15 cellular contexts compared by ENCODE assay signal in the genomic region with DNA sequence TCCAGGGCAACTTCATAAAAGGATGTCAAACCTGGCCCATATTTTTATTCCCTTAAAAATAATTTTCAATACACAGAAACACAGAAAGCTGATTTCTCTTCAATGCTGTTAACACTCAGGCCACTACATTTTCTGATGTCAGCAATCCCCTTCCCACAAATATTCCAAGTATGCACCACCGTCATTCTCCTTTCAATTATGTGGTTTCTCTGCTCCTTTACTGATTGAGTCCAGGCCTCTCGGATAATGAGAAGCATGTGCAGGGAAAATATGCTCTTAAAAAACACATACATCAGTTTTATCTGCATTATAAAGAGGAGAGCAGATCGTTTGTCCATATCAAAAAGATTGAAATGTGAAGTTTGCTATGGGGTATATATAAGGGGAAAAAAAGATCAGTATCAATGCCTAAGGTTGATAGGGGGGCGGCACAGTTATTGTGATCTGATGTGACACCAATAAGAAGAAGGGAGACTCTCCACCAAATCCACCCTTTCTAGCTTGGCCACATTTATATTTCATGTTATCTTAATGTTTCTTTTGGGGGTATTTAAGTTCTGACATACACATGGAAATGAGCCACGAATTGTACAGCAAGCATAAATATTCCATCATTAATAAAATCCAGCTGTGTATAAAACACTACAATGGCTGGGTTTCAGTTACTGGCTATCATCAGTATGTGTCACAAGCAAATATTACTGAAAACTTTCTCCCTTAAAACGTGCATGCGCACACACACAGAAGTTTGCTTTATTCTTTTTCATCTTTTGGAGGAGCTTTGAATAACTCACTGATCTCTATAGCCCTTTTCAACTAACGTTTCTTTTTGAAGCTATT. TPM values are rescaled to one million over a fixed set of nuclear protein-coding genes. Genes with fewer than 3 reads are reported as not detected.
DNase-seq lines count a peak whose midpoint lies in the region; ATAC-seq, FAIRE-seq and TF ChIP-seq lines count a peak whose summit lies in the region.
"Had no signal": no experiment of that assay in that cellular context is flagged by ENCODE, and none has a peak within 500 bp of the region (broad histone marks: within the 10 kb centered on the region; RNA-seq: fewer than 3 reads in every experiment).

No MANE protein-coding gene starts in this region.

- H2AFZ ChIP-seq in SK-N-SH (ENCODE audit: low read depth) = no peak overlapping the region

- TF ChIP-seq EP300 in SK-N-SH (IDR thresholded peaks at IDR 0.05; ENCODE audit: borderline replicate concordance in 1 of 2, low read depth in 1 of 2, low read length in 1 of 2) = peak; percentile 58 to 90; a peak in 3 of 4 replicates

- H3K79me2 ChIP-seq in SK-N-SH (ENCODE audit: insufficient read depth) = no peaks in the 10 kb centered on the region; the same call in 1 of the 2 replicates

- WGBS in SK-N-SH (ENCODE audit: low lambda C conversion rate) = under 1% methylated on average over 8 of the region's 8 CpGs

- ATAC-seq in gastrocnemius medialis = no peak
- ATAC-seq: left colon; natural killer cell treated with Interleukin-12 subunit alpha and Interleukin-12 subunit beta and Interleukin-15 and Interleukin-18, amount 100 ng/mL, for 72 hours had no signal

- DNase-seq in GM03348 (ENCODE audit: low spot score) (peak; percentile 54), SK-N-SH (peak; percentile 24), fibroblast of the aortic adventitia (ENCODE audit: low read depth) (peak; percentile 84), gastrocnemius medialis (no peak), D721Med (ENCODE audit: insufficient read length, low spot score) (no peak), epidermal melanocyte (ENCODE audit: insufficient read length, low spot score) (no peak), UCSD-AML1 (lab: John Stamatoyannopoulos, UW; ENCODE audit: unreplicated experiment) (no peak), DMS114 treated with DMSO at 0.1 percent for 48 hours (lab: John Stamatoyannopoulos, UW; ENCODE audit: unreplicated experiment) (no peak)
- DNase-seq: activated CD4-positive, alpha-beta memory T cell treated with anti-CD3 and anti-CD28 coated beads, Interleukin-2, amount 10 ng/mL, durations not matched to agents 7 days and 5 days; activated gamma-delta T cell; Calu3; central memory CD4-positive, alpha-beta T cell; left colon had no signal

- in situ Hi-C loops in gastrocnemius medialis (cut with MboI; ENCODE audit: low sequenced_read_pairs in 4 of 4) = no loop called here

- no peak for TF ChIP-seq POLR2A in gastrocnemius medialis (IDR thresholded peaks at IDR 0.05)

- POLR2A ChIA-PET in SK-N-SH (lab: Yijun Ruan, JAX) = no interaction called here

- no peak overlapping the region for H3K9ac ChIP-seq in SK-N-SH

- H3K4me1 ChIP-seq in SK-N-SH (ENCODE audit: control insufficient read depth in 1 of 2, insufficient read depth in 2 of 2, low read depth in 1 of 2, low read length in 1 of 2) = peaks cover 0 to 9% of the 10 kb centered on the region in 2 experiments; a peak in 2 of 4 replicates
- peaks cover 23 to 26% of the 10 kb centered on the region in 2 donors for H3K4me1 ChIP-seq in gastrocnemius medialis
- H3K4me1 ChIP-seq: esophagus muscularis mucosa had no signal

- FAIRE-seq in D721Med (lab: Jason Lieb, UNC) = no peak

- CTCF ChIA-PET in SK-N-SH (lab: Yijun Ruan, JAX) = no interaction called here

- H3F3A ChIP-seq in SK-N-SH (replicated peaks; ENCODE audit: insufficient read depth) = peaks cover 9% of the 10 kb centered on the region

- intact Hi-C loops in gastrocnemius medialis (cut with DNase I; ENCODE audit: low total_unique reads) = no loop called here

- peak overlapping the region; percentile 37; the same call in 1 of the 2 replicates for H3K4me2 ChIP-seq in SK-N-SH

- TF ChIP-seq CTCF in SK-N-SH (IDR thresholded peaks at IDR 0.05) (no peak), fibroblast of the aortic adventitia (IDR thresholded peaks at IDR 0.05; ENCODE audit: insufficient read depth, low read length) (no peak), gastrocnemius medialis (IDR thresholded peaks at IDR 0.05 in 4 of 5, conservative IDR thresholded peaks at IDR 0.05 in 1 of 5) (no peak), D721Med (IDR thresholded peaks at IDR 0.05; ENCODE audit: insufficient read depth, missing control alignments) (no peak)

- no peaks in the 10 kb centered on the region for H3K27me3 ChIP-seq in SK-N-SH (ENCODE audit: insufficient read depth)
- no peaks in the 10 kb centered on the region for H3K27me3 ChIP-seq in gastrocnemius medialis
- H3K27me3 ChIP-seq: esophagus muscularis mucosa had no signal

- no peaks in the 10 kb centered on the region for H3K9me3 ChIP-seq in SK-N-SH
- H3K9me3 ChIP-seq in gastrocnemius medialis = no peaks in the 10 kb centered on the region
- H3K9me3 ChIP-seq: esophagus muscularis mucosa had no signal

- no peaks in the 10 kb centered on the region for H3K36me3 ChIP-seq in SK-N-SH (replicated peaks in 1 of 2; ENCODE audit: control insufficient read depth in 1 of 2, insufficient read depth in 2 of 2, low read length in 1 of 2)
- H3K36me3 ChIP-seq in gastrocnemius medialis = no peaks in the 10 kb centered on the region
- H3K36me3 ChIP-seq: esophagus muscularis mucosa had no signal

- H3K27ac ChIP-seq in SK-N-SH (ENCODE audit: low read depth in 2 of 2, low read length in 1 of 2) = peak overlapping the region; percentile 78 to 81
- H3K27ac ChIP-seq in gastrocnemius medialis = peak overlapping the region; percentile 73 to 94 (median 82)
- H3K27ac ChIP-seq: esophagus muscularis mucosa had no signal

- TF ChIP-seq RAD21 in SK-N-SH (IDR thresholded peaks at IDR 0.05; ENCODE audit: low read length) = no peak

- peaks cover 5% of the 10 kb centered on the region; the same call in 1 of the 2 replicates for H4K20me1 ChIP-seq in SK-N-SH (ENCODE audit: insufficient read depth)

- no peak overlapping the region for H3K4me3 ChIP-seq in SK-N-SH (ENCODE audit: low read depth in 2 of 2, low read length in 1 of 2)
- H3K4me3 ChIP-seq in fibroblast of the aortic adventitia (ENCODE audit: low read depth, low read length) = no peak overlapping the region
- H3K4me3 ChIP-seq in gastrocnemius medialis = no peak overlapping the region
- H3K4me3 ChIP-seq: esophagus muscularis mucosa had no signal

- no peaks in the 10 kb centered on the region for H3K9me2 ChIP-seq in SK-N-SH

TF ChIP-seq in SK-N-SH, 30 proteins besides CTCF, POLR2A, EP300 and RAD21 (continues in another document):
- TF ChIP-seq CHD2 (IDR thresholded peaks at IDR 0.05; ENCODE audit: low read length, partially characterized antibody) = peak; percentile 30
- peak; percentile 53; the same call in 1 of the 2 replicates for TF ChIP-seq FOSL2 (IDR thresholded peaks at IDR 0.05; ENCODE audit: borderline replicate concordance, low read depth)
- TF ChIP-seq SIN3A (IDR thresholded peaks at IDR 0.05; ENCODE audit: borderline replicate concordance, low read depth, low read length) = peak; percentile 70; the same call in 1 of the 2 replicates
- TF ChIP-seq, protein P1, sequence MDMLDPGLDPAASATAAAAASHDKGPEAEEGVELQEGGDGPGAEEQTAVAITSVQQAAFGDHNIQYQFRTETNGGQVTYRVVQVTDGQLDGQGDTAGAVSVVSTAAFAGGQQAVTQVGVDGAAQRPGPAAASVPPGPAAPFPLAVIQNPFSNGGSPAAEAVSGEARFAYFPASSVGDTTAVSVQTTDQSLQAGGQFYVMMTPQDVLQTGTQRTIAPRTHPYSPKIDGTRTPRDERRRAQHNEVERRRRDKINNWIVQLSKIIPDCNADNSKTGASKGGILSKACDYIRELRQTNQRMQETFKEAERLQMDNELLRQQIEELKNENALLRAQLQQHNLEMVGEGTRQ (IDR thresholded peaks at IDR 0.05; ENCODE audit: borderline replicate concordance, low read depth, low read length) = no peak
- peak; percentile 75 for TF ChIP-seq RCOR1 (IDR thresholded peaks at IDR 0.05; ENCODE audit: low read length)
- no peak for TF ChIP-seq GATA2 (CRISPR knock-in tag; IDR thresholded peaks at IDR 0.05)
- peak; percentile 95 for TF ChIP-seq POLR2AphosphoS5 (IDR thresholded peaks at IDR 0.05; ENCODE audit: low read depth, low read length)
- peak; percentile 98 for TF ChIP-seq TCF12 (IDR thresholded peaks at IDR 0.05)
- TF ChIP-seq, protein P2, sequence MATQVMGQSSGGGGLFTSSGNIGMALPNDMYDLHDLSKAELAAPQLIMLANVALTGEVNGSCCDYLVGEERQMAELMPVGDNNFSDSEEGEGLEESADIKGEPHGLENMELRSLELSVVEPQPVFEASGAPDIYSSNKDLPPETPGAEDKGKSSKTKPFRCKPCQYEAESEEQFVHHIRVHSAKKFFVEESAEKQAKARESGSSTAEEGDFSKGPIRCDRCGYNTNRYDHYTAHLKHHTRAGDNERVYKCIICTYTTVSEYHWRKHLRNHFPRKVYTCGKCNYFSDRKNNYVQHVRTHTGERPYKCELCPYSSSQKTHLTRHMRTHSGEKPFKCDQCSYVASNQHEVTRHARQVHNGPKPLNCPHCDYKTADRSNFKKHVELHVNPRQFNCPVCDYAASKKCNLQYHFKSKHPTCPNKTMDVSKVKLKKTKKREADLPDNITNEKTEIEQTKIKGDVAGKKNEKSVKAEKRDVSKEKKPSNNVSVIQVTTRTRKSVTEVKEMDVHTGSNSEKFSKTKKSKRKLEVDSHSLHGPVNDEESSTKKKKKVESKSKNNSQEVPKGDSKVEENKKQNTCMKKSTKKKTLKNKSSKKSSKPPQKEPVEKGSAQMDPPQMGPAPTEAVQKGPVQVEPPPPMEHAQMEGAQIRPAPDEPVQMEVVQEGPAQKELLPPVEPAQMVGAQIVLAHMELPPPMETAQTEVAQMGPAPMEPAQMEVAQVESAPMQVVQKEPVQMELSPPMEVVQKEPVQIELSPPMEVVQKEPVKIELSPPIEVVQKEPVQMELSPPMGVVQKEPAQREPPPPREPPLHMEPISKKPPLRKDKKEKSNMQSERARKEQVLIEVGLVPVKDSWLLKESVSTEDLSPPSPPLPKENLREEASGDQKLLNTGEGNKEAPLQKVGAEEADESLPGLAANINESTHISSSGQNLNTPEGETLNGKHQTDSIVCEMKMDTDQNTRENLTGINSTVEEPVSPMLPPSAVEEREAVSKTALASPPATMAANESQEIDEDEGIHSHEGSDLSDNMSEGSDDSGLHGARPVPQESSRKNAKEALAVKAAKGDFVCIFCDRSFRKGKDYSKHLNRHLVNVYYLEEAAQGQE (IDR thresholded peaks at IDR 0.05; ENCODE audit: low read depth, low read length) = no peak
- TF ChIP-seq, protein P3, sequence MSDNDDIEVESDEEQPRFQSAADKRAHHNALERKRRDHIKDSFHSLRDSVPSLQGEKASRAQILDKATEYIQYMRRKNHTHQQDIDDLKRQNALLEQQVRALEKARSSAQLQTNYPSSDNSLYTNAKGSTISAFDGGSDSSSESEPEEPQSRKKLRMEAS (IDR thresholded peaks at IDR 0.05; ENCODE audit: low read depth) = no peak; the same call in 1 of the 2 replicates
- TF ChIP-seq TAF1 (IDR thresholded peaks at IDR 0.05; ENCODE audit: borderline replicate concordance, low read depth, low read length) = no peak
- no peak; the same call in 1 of the 2 replicates for TF ChIP-seq YY1 (IDR thresholded peaks at IDR 0.05; ENCODE audit: low read depth)

RNA-seq across cellular contexts. Expression of a gene that starts 6.4 kb away (rescaled TPM):
- polyA plus RNA-seq in SK-N-SH (2012; rRNA removed) = 3.4 and 3.8 TPM in 2 replicates
- polyA plus RNA-seq in SK-N-SH (2012; cell fraction: cytosol; rRNA removed) = 2.5 and 2.9 TPM in 2 replicates
- polyA plus RNA-seq in SK-N-SH (2012; cell fraction: nucleus; rRNA removed) = 4.7 and 4.9 TPM in 2 replicates
- total RNA-seq in fibroblast of the aortic adventitia (ENCODE audit: low replicate concordance) (9.1 and 11.0 TPM in 2 replicates), gastrocnemius medialis (10 to 100 TPM; 10.2 to 48.1 (median 22.4) TPM)

Comparison
In these comparisons a context has a peak if more than half of its experiments do, and no peak if none do; other contexts are left out.
1. DNase-seq: peak in GM03348 (single experiment), SK-N-SH (single experiment) and fibroblast of the aortic adventitia (single experiment); none in gastrocnemius medialis (0 of 2), D721Med (single experiment), epidermal melanocyte (single experiment), UCSD-AML1 (single experiment) and DMS114 treated with DMSO at 0.1 percent for 48 hours (single experiment).